ENCODE assay signal across 10 cellular contexts in the genomic region with DNA sequence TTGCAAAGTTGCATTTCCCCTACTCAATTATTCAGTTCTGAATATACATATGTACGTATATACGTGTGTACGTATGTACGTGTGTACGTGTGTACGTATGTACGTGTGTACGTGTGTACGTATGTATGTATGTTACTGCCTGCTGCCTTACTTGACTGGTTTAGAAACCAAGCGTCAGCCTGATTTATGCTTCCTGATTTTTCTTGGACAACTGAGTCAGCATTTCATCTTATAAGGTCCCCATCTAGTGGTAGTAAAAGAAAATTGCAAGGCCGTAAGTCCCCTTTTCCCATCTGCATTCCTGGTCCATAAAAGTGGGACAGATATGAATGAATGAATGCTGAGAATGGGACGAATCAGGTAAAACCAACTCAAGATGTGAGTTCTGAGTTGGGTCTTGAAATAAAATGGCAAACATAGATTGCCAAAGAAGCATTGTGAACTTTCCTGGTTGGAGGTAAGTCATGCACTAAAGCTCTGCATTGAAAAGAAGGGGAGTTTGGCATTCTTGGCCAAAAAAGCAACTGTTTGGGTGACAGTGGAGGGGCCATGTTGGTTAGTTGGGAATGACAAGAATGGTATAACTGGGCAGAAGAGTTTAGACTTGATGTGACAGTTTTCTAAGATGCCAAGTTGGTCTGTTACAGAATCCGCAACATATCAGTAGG.
DNase-seq lines count a peak whose midpoint lies in the region; ATAC-seq, FAIRE-seq and TF ChIP-seq lines count a peak whose summit lies in the region.
"Had no signal": no experiment of that assay in that cellular context is flagged by ENCODE, and none has a peak within 500 bp of the region (broad histone marks: within the 10 kb centered on the region; RNA-seq: fewer than 3 reads in every experiment).

No MANE protein-coding gene starts in this region.

- no peaks in the 10 kb centered on the region for H3K9me3 ChIP-seq in DND-41 (ENCODE audit: insufficient read depth, low read length, severe bottlenecking)
- H3K9me3 ChIP-seq in small intestine (ENCODE audit: control insufficient read depth, low read depth) = no peaks in the 10 kb centered on the region
- H3K9me3 ChIP-seq: SJSA1 had no signal

- H2AFZ ChIP-seq in DND-41 (ENCODE audit: low read depth, low read length) = no peak overlapping the region

- H3K4me2 ChIP-seq in DND-41 (ENCODE audit: insufficient read depth, low read length) = no peak overlapping the region

- DNase-seq in DND-41 (peak; percentile 25), LNCaP clone FGC (ENCODE audit: low read depth) (peak; percentile 54), SKM-1 treated with dmso at 0.1 percent for 144 hours (lab: John Stamatoyannopoulos, UW; ENCODE audit: unreplicated experiment) (peak; percentile 79), globus pallidus (ENCODE audit: low spot score) (peak; percentile 43), small intestine (peak; percentile 24)
- DNase-seq: naive B cell had no signal

- H3K4me1 ChIP-seq in DND-41 (ENCODE audit: insufficient read depth, low read length) (peaks cover 11% of the 10 kb centered on the region), small intestine (ENCODE audit: control insufficient read depth in 2 of 2, insufficient read depth in 1 of 2, low read depth in 1 of 2, low read length in 1 of 2) (no peaks in the 10 kb centered on the region)

- TF ChIP-seq CTCF in DND-41 (IDR thresholded peaks at IDR 0.05; ENCODE audit: borderline replicate concordance, extremely low read depth, low read length, poor library complexity, severe bottlenecking) (peak; percentile 88), LNCaP clone FGC (IDR thresholded peaks at IDR 0.05; ENCODE audit: control insufficient read depth, extremely low read depth, insufficient read depth) (peak; percentile 78)

- H3K9ac ChIP-seq in DND-41 (ENCODE audit: low read depth, low read length) = no peak overlapping the region

- 56 to 68% (median 68%) methylated on average over 13 of the region's 13 CpGs for WGBS in small intestine, 3 donors

- H3K36me3 ChIP-seq in DND-41 (ENCODE audit: insufficient read depth, low read length) (no peaks in the 10 kb centered on the region), small intestine (ENCODE audit: control insufficient read depth in 2 of 2, insufficient read depth in 2 of 2, low read length in 2 of 2) (no peaks in the 10 kb centered on the region)
- H3K36me3 ChIP-seq: SJSA1 had no signal

- H3K27me3 ChIP-seq in DND-41 (ENCODE audit: insufficient read depth, low read length, poor library complexity) (no peaks in the 10 kb centered on the region), small intestine (ENCODE audit: control insufficient read depth in 2 of 2, insufficient read depth in 2 of 2, low read length in 2 of 2) (no peaks in the 10 kb centered on the region)
- H3K27me3 ChIP-seq: SJSA1 had no signal

- H3K4me3 ChIP-seq in DND-41 (ENCODE audit: low read depth in 1 of 2, low read length in 2 of 2) (no peak overlapping the region), LNCaP clone FGC (ENCODE audit: low read depth, low read length) (no peak overlapping the region), small intestine (ENCODE audit: low read depth in 1 of 2, low read length in 2 of 2) (no peak overlapping the region)
- H3K4me3 ChIP-seq: SJSA1 had no signal

- FAIRE-seq in small intestine (lab: Jason Lieb, UNC) = no peak

- ATAC-seq in DND-41 (ENCODE audit: insufficient read depth, low read depth) = peak; percentile 9; the same call in 1 of the 3 replicates
- no peak for ATAC-seq in GM21360 (IDR thresholded peaks at IDR 0.05; ENCODE audit: unreplicated experiment)
- ATAC-seq in GM18858 (IDR thresholded peaks at IDR 0.05; ENCODE audit: unreplicated experiment) = no peak
- no peak for ATAC-seq in HG03378 (IDR thresholded peaks at IDR 0.05; ENCODE audit: unreplicated experiment)

- H3K79me2 ChIP-seq in DND-41 (ENCODE audit: insufficient read depth, low read length) = no peaks in the 10 kb centered on the region

- no peaks in the 10 kb centered on the region for H4K20me1 ChIP-seq in DND-41 (ENCODE audit: insufficient read depth, low read length)

- no peak overlapping the region for H3K27ac ChIP-seq in DND-41 (ENCODE audit: low read length)
- H3K27ac ChIP-seq in small intestine (ENCODE audit: low read depth in 1 of 2, low read length in 1 of 2) = no peak overlapping the region
- H3K27ac ChIP-seq: SJSA1 had no signal

Comparison
In these comparisons a context has a peak if more than half of its experiments do, and no peak if none do; other contexts are left out.
1. DNase-seq: peak in every context shown above with its lines; median percentile 79 in SKM-1 treated with dmso at 0.1 percent for 144 hours; 54 in LNCaP clone FGC; 43 in globus pallidus; 25 in DND-41; 24 in small intestine.